ENCODE assay signal across 23 cellular contexts in genomic region chr1:79441243-79441642, GRCh38.
"Had no signal": no experiment of that assay in that cellular context is flagged by ENCODE, and none has a peak within 500 bp of the region (broad histone marks: within the 10 kb centered on the region; RNA-seq: fewer than 3 reads in every experiment).

No MANE protein-coding gene starts in this region.

- H3K36me3 ChIP-seq: prostate gland, right atrium auricular region, suprapubic skin, transverse colon, uterus had no signal

- ATAC-seq: activated CD8-positive, alpha-beta memory T cell treated with anti-CD3 and anti-CD28 coated beads, Interleukin-2, amount 10 ng/mL, durations not matched to agents 7 days and 5 days; body of pancreas; foreskin keratinocyte; left lobe of liver; natural killer cell treated with Interleukin-12 subunit alpha and Interleukin-12 subunit beta and Interleukin-15 and Interleukin-18, amount 100 ng/mL, for 72 hours had no signal

- H3K4me3 Mint-ChIP-seq: activated CD4-positive, alpha-beta memory T cell treated with anti-CD3 and anti-CD28 coated beads, Interleukin-2, amount 10 ng/mL, durations not matched to agents 7 days and 5 days; activated CD8-positive, alpha-beta memory T cell treated with anti-CD3 and anti-CD28 coated beads, Interleukin-2, amount 10 ng/mL, durations not matched to agents 7 days and 5 days; activated naive CD8-positive, alpha-beta T cell treated with anti-CD3 and anti-CD28 coated beads, Interleukin-2, amount 10 ng/mL, durations not matched to agents 7 days and 5 days; natural killer cell treated with Interleukin-12 subunit alpha and Interleukin-12 subunit beta and Interleukin-15 and Interleukin-18, amount 100 ng/mL, for 72 hours; stimulated activated naive CD8-positive, alpha-beta T cell treated with anti-CD3 and anti-CD28 coated beads, Interleukin-15, Interleukin-2, amounts not matched to agents 100 ng/mL and 50 ng/mL, for 24 hours had no signal

- H3K9me3 ChIP-seq: body of pancreas, prostate gland, right atrium auricular region, suprapubic skin, transverse colon, uterus had no signal

- H3K9me3 Mint-ChIP-seq: activated naive CD8-positive, alpha-beta T cell treated with anti-CD3 and anti-CD28 coated beads, Interleukin-2, amount 10 ng/mL, durations not matched to agents 7 days and 5 days had no signal

- H3K36me3 Mint-ChIP-seq: activated CD8-positive, alpha-beta memory T cell treated with anti-CD3 and anti-CD28 coated beads, Interleukin-2, amount 10 ng/mL, durations not matched to agents 7 days and 5 days; activated naive CD8-positive, alpha-beta T cell treated with anti-CD3 and anti-CD28 coated beads, Interleukin-2, amount 10 ng/mL, durations not matched to agents 7 days and 5 days; natural killer cell treated with Interleukin-12 subunit alpha and Interleukin-12 subunit beta and Interleukin-15 and Interleukin-18, amount 100 ng/mL, for 72 hours had no signal

- H3K27me3 ChIP-seq: body of pancreas, foreskin keratinocyte, right atrium auricular region, suprapubic skin, transverse colon, uterus had no signal

- H3K4me1 Mint-ChIP-seq: activated CD4-positive, alpha-beta memory T cell treated with anti-CD3 and anti-CD28 coated beads, Interleukin-2, amount 10 ng/mL, durations not matched to agents 7 days and 5 days; activated CD8-positive, alpha-beta memory T cell treated with anti-CD3 and anti-CD28 coated beads, Interleukin-2, amount 10 ng/mL, durations not matched to agents 7 days and 5 days; activated naive CD8-positive, alpha-beta T cell treated with anti-CD3 and anti-CD28 coated beads, Interleukin-2, amount 10 ng/mL, durations not matched to agents 7 days and 5 days had no signal

- H3K27me3 Mint-ChIP-seq: activated CD4-positive, alpha-beta memory T cell treated with anti-CD3 and anti-CD28 coated beads, Interleukin-2, amount 10 ng/mL, durations not matched to agents 7 days and 5 days; activated CD8-positive, alpha-beta memory T cell treated with anti-CD3 and anti-CD28 coated beads, Interleukin-2, amount 10 ng/mL, durations not matched to agents 7 days and 5 days; activated naive CD8-positive, alpha-beta T cell treated with anti-CD3 and anti-CD28 coated beads, Interleukin-2, amount 10 ng/mL, durations not matched to agents 7 days and 5 days; natural killer cell treated with Interleukin-12 subunit alpha and Interleukin-12 subunit beta and Interleukin-15 and Interleukin-18, amount 100 ng/mL, for 72 hours; stimulated activated naive CD8-positive, alpha-beta T cell treated with anti-CD3 and anti-CD28 coated beads, Interleukin-15, Interleukin-2, amounts not matched to agents 100 ng/mL and 50 ng/mL, for 24 hours had no signal

- H3K4me3 ChIP-seq: body of pancreas, dorsolateral prefrontal cortex, lung, prostate gland, right atrium auricular region, suprapubic skin, transverse colon, uterus had no signal

- H3K27ac ChIP-seq: body of pancreas, dorsolateral prefrontal cortex, foreskin keratinocyte, prostate gland, right atrium auricular region, suprapubic skin, transverse colon, uterus had no signal

- H3K4me1 ChIP-seq: body of pancreas, foreskin keratinocyte, prostate gland, right atrium auricular region, suprapubic skin, transverse colon, uterus had no signal

- H3K27ac Mint-ChIP-seq: activated CD4-positive, alpha-beta memory T cell treated with anti-CD3 and anti-CD28 coated beads, Interleukin-2, amount 10 ng/mL, durations not matched to agents 7 days and 5 days; activated CD8-positive, alpha-beta memory T cell treated with anti-CD3 and anti-CD28 coated beads, Interleukin-2, amount 10 ng/mL, durations not matched to agents 7 days and 5 days; activated naive CD8-positive, alpha-beta T cell treated with anti-CD3 and anti-CD28 coated beads, Interleukin-2, amount 10 ng/mL, durations not matched to agents 7 days and 5 days; activated T-helper 2 cell treated with anti-CD3 and anti-CD28 coated beads, Interferon-gamma antibody, Interleukin-2, Interleukin-4, amounts not matched to agents 10 μg/mL and 5 μg/mL and 100 μg/mL, durations not matched to agents 14 hours and 24 hours and 36 hours; natural killer cell treated with Interleukin-12 subunit alpha and Interleukin-12 subunit beta and Interleukin-15 and Interleukin-18, amount 100 ng/mL, for 72 hours; stimulated activated naive CD8-positive, alpha-beta T cell treated with anti-CD3 and anti-CD28 coated beads, Interleukin-15, Interleukin-2, amounts not matched to agents 100 ng/mL and 50 ng/mL, for 24 hours had no signal

- DNase-seq: activated CD4-positive, alpha-beta memory T cell treated with anti-CD3 and anti-CD28 coated beads, Interleukin-2, amount 10 ng/mL, durations not matched to agents 7 days and 5 days; activated CD4-positive, alpha-beta T cell treated with anti-CD3 and anti-CD28 coated beads for 48 hours; activated CD4-positive, CD25-positive, alpha-beta regulatory T cell; activated CD8-positive, alpha-beta memory T cell treated with anti-CD3 and anti-CD28 coated beads, Interleukin-2, amount 10 ng/mL, durations not matched to agents 7 days and 5 days; activated naive CD4-positive, alpha-beta T cell treated with Interleukin-2 at 50 U/mL for 16 hours; activated naive CD8-positive, alpha-beta T cell treated with anti-CD3 and anti-CD28 coated beads, Interleukin-2, amount 10 ng/mL, durations not matched to agents 7 days and 5 days; amygdala; body of pancreas; dorsolateral prefrontal cortex; foreskin keratinocyte; glutamatergic neuron; hypothalamus; T1000; transverse colon; uterus had no signal
